ENCODE assay signal across 17 cellular contexts in genomic region chr20:57688864-57689263, GRCh38. TPM values are rescaled to one million over a fixed set of nuclear protein-coding genes. Genes with fewer than 3 reads are reported as not detected.
A peak's percentile ranks its signal among the peaks of the same experiment; 100 is the strongest.
DNase-seq lines count a peak whose midpoint lies in the region; ATAC-seq, FAIRE-seq and TF ChIP-seq lines count a peak whose summit lies in the region.
"Had no signal": no experiment of that assay in that cellular context is flagged by ENCODE, and none has a peak within 500 bp of the region (broad histone marks: within the 10 kb centered on the region; RNA-seq: fewer than 3 reads in every experiment).

No MANE protein-coding gene starts in this region.

- intact Hi-C loops in CD14-positive monocyte (cut with micrococcal nuclease) = no loop called here

- no peak overlapping the region for H3K4me2 ChIP-seq in mesendoderm (ENCODE audit: low read length)

- WGBS in mesendoderm (ENCODE audit: extremely low coverage, insufficient coverage, low lambda C conversion rate) = no CpG with 5 or more reads among the region's 16 CpGs

- no peak overlapping the region for H2AK5ac ChIP-seq in mesendoderm (ENCODE audit: low read length)

- no peak overlapping the region for H2BK120ac ChIP-seq in mesendoderm (ENCODE audit: low read depth, low read length)

- ATAC-seq in HG02798 (IDR thresholded peaks at IDR 0.05; ENCODE audit: poor library complexity, unreplicated experiment) = no peak
- ATAC-seq: natural killer cell treated with Interleukin-12 subunit alpha and Interleukin-12 subunit beta and Interleukin-15 and Interleukin-18, amount 100 ng/mL, for 72 hours had no signal

- no peak for FAIRE-seq in D721Med (lab: Jason Lieb, UNC)

- H3K79me1 ChIP-seq in mesendoderm (ENCODE audit: low read length) = peaks cover 32% of the 10 kb centered on the region

- no peak overlapping the region for H3K23ac ChIP-seq in mesendoderm (ENCODE audit: low read length)

- H3K27ac ChIP-seq in epithelial cell of prostate (peak overlapping the region; percentile 99), mesendoderm (ENCODE audit: low read depth, low read length) (no peak overlapping the region)
- H3K27ac ChIP-seq: SJSA1 had no signal

- H3K56ac ChIP-seq in mesendoderm (ENCODE audit: low read length) = no peak overlapping the region

- H3K79me2 ChIP-seq in mesendoderm (ENCODE audit: control insufficient read depth, insufficient read depth, low read length) = peaks cover 100% of the 10 kb centered on the region

- no peak overlapping the region for H2BK15ac ChIP-seq in mesendoderm (replicated peaks; ENCODE audit: low read depth)

- peaks cover 4% of the 10 kb centered on the region for H3K4me1 Mint-ChIP-seq in CD14-positive monocyte

- H4K8ac ChIP-seq in mesendoderm (ENCODE audit: low read depth, low read length) = no peak overlapping the region

- H3K4me3 ChIP-seq in mesendoderm (ENCODE audit: low read length) = no peak overlapping the region
- H3K4me3 ChIP-seq: SJSA1 had no signal

- no peak overlapping the region for H3K27ac Mint-ChIP-seq in CD14-positive monocyte
- H3K27ac Mint-ChIP-seq: activated T-helper 1 cell treated with anti-CD3 and anti-CD28 coated beads, Interleukin-12 subunit alpha, Interleukin-12 subunit beta, Interleukin-2, Interleukin-4 antibody, amounts not matched to agents 30 ng/mL and 10 ng/mL and 1 ng/mL, durations not matched to agents 14 hours and 24 hours and 36 hours; CD4-positive, CD25-positive, alpha-beta regulatory T cell; natural killer cell treated with Interleukin-12 subunit alpha and Interleukin-12 subunit beta and Interleukin-15 and Interleukin-18, amount 100 ng/mL, for 72 hours; stimulated activated naive CD8-positive, alpha-beta T cell treated with anti-CD3 and anti-CD28 coated beads, Interleukin-15, Interleukin-2, amounts not matched to agents 100 ng/mL and 50 ng/mL, for 24 hours had no signal

- H3K27me3 Mint-ChIP-seq in CD14-positive monocyte (ENCODE audit: low read depth in 3 of 3) = peaks cover 0 to 7% (median 2%) of the 10 kb centered on the region in 3 donors
- H3K27me3 Mint-ChIP-seq: stimulated activated naive CD8-positive, alpha-beta T cell treated with anti-CD3 and anti-CD28 coated beads, Interleukin-15, Interleukin-2, amounts not matched to agents 100 ng/mL and 50 ng/mL, for 24 hours had no signal

- H3K4me3 Mint-ChIP-seq in CD14-positive monocyte = no peak overlapping the region
- H3K4me3 Mint-ChIP-seq: activated T-helper 1 cell treated with anti-CD3 and anti-CD28 coated beads, Interleukin-12 subunit alpha, Interleukin-12 subunit beta, Interleukin-2, Interleukin-4 antibody, amounts not matched to agents 30 ng/mL and 10 ng/mL and 1 ng/mL, durations not matched to agents 14 hours and 24 hours and 36 hours; CD4-positive, CD25-positive, alpha-beta regulatory T cell; H9; natural killer cell treated with Interleukin-12 subunit alpha and Interleukin-12 subunit beta and Interleukin-15 and Interleukin-18, amount 100 ng/mL, for 72 hours; stimulated activated naive CD8-positive, alpha-beta T cell treated with anti-CD3 and anti-CD28 coated beads, Interleukin-15, Interleukin-2, amounts not matched to agents 100 ng/mL and 50 ng/mL, for 24 hours had no signal

- H3K36me3 Mint-ChIP-seq in CD14-positive monocyte = no peaks in the 10 kb centered on the region
- H3K36me3 Mint-ChIP-seq: CD4-positive, CD25-positive, alpha-beta regulatory T cell; natural killer cell treated with Interleukin-12 subunit alpha and Interleukin-12 subunit beta and Interleukin-15 and Interleukin-18, amount 100 ng/mL, for 72 hours had no signal

- H2BK5ac ChIP-seq in mesendoderm (ENCODE audit: low read length) = no peak overlapping the region

- H3K9me3 Mint-ChIP-seq in CD14-positive monocyte = no peaks in the 10 kb centered on the region
- H3K9me3 Mint-ChIP-seq: activated T-helper 1 cell treated with anti-CD3 and anti-CD28 coated beads, Interleukin-12 subunit alpha, Interleukin-12 subunit beta, Interleukin-2, Interleukin-4 antibody, amounts not matched to agents 30 ng/mL and 10 ng/mL and 1 ng/mL, durations not matched to agents 14 hours and 24 hours and 36 hours; CD4-positive, CD25-positive, alpha-beta regulatory T cell; H9; natural killer cell treated with Interleukin-12 subunit alpha and Interleukin-12 subunit beta and Interleukin-15 and Interleukin-18, amount 100 ng/mL, for 72 hours; stimulated activated naive CD8-positive, alpha-beta T cell treated with anti-CD3 and anti-CD28 coated beads, Interleukin-15, Interleukin-2, amounts not matched to agents 100 ng/mL and 50 ng/mL, for 24 hours had no signal

- H3K27me3 ChIP-seq in mesendoderm (ENCODE audit: insufficient read depth, low read length, poor library complexity) = no peaks in the 10 kb centered on the region
- H3K27me3 ChIP-seq: SJSA1 had no signal

- no peak overlapping the region for H3K9ac ChIP-seq in mesendoderm (ENCODE audit: low read length)

- H3K4me1 ChIP-seq in mesendoderm (ENCODE audit: control insufficient read depth, low read depth, low read length) = peaks cover 15% of the 10 kb centered on the region
- H3K4me1 ChIP-seq: SJSA1 had no signal

- no peak overlapping the region for H4K5ac ChIP-seq in mesendoderm (ENCODE audit: low read length)

- peak; percentile 10 for DNase-seq in NCI-H446 treated with DMSO at 0.1 percent for 48 hours (lab: John Stamatoyannopoulos, UW)
- no peak for DNase-seq in epithelial cell of prostate (ENCODE audit: low read depth, low spot score)
- peak; percentile 36 for DNase-seq in midbrain (lab: John Stamatoyannopoulos, UW)
- DNase-seq in superior temporal gyrus (ENCODE audit: extremely low spot score) = peak; percentile 36
- DNase-seq in mesendoderm = no peak
- DNase-seq in D721Med (ENCODE audit: insufficient read length, low spot score) = no peak
- DNase-seq in CD14-positive monocyte (ENCODE audit: low spot score) = no peak
- DNase-seq: activated CD4-positive, alpha-beta T cell treated with anti-CD3 and anti-CD28 coated beads, Interleukin-2, amount 50 U/mL, for 48 hours; CD4-positive, CD25-positive, alpha-beta regulatory T cell; cortex of kidney; H9; NCI-H2171 had no signal

- no peak overlapping the region for H3K4ac ChIP-seq in mesendoderm (ENCODE audit: low read depth, low read length)

- TF ChIP-seq CTCF in D721Med (IDR thresholded peaks at IDR 0.05; ENCODE audit: insufficient read depth, missing control alignments) (no peak), CD14-positive monocyte (IDR thresholded peaks at IDR 0.05) (no peak)

- peaks cover 2% of the 10 kb centered on the region for H3K36me3 ChIP-seq in mesendoderm (ENCODE audit: control insufficient read depth, insufficient read depth, low read length)
- H3K36me3 ChIP-seq: SJSA1 had no signal

- H3K18ac ChIP-seq in mesendoderm (ENCODE audit: low read length) = no peak overlapping the region

RNA-seq across cellular contexts. Expression of gene PMEPA1, which starts 21.0 kb away (rescaled TPM):
- 52.6 TPM for polyA plus RNA-seq in mesendoderm (2013, experiment 1 of 2)
- 52.5 TPM for polyA plus RNA-seq in mesendoderm (2013, experiment 2 of 2)
- polyA plus RNA-seq in CD14-positive monocyte = under 1 TPM; 0.59 to 0.73 TPM

Comparison
In these comparisons a context has a peak if more than half of its experiments do, and no peak if none do; other contexts are left out.
1. DNase-seq: peak in NCI-H446 treated with DMSO at 0.1 percent for 48 hours (single experiment), midbrain (single experiment) and superior temporal gyrus (single experiment); none in epithelial cell of prostate (single experiment), mesendoderm (single experiment), D721Med (single experiment) and CD14-positive monocyte (single experiment).